ENCODE assay signal across 25 cellular contexts in the genomic region with DNA sequence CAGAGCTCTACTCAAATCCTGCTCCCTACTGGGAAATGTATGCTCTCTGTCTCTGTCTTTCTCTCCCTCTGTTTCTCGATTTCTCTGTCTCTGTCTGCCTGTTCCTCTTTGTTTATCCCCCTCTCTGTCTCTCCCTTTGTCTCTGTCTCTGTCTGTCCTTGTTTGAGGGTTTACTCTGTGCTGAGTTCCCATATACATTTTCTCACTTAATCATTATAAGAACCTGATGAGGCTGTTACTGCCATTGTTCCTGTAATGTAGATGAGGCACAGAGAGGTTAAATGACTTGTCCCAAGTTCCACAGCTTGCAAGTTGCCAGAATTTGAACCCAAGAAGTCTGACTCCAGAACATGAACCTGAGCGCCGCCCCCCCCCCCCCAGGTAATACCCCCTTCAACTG.
DNase-seq lines count a peak whose midpoint lies in the region; ATAC-seq, FAIRE-seq and TF ChIP-seq lines count a peak whose summit lies in the region.
"Had no signal": no experiment of that assay in that cellular context is flagged by ENCODE, and none has a peak within 500 bp of the region (broad histone marks: within the 10 kb centered on the region; RNA-seq: fewer than 3 reads in every experiment).

No MANE protein-coding gene starts in this region.

- no peaks in the 10 kb centered on the region for H3F3A ChIP-seq in PC-3 (ENCODE audit: low read length, unreplicated experiment)

- H3K4me3 Mint-ChIP-seq in activated CD4-positive, alpha-beta T cell treated with anti-CD3 and anti-CD28 coated beads for 36 hours, result no peak overlapping the region
- peak overlapping the region; percentile 35 for H3K4me3 Mint-ChIP-seq in activated T-helper 2 cell treated with anti-CD3 and anti-CD28 coated beads, Interferon-gamma antibody, Interleukin-2, Interleukin-4, amounts not matched to agents 10 μg/mL and 5 μg/mL and 100 μg/mL, durations not matched to agents 14 hours and 24 hours and 36 hours (ENCODE audit: low read depth)
- H3K4me3 Mint-ChIP-seq: CD4-positive, alpha-beta T cell; GM23338; HFFc6 had no signal

- H3K4me3 ChIP-seq in BLaER1, result no peak overlapping the region
- H3K4me3 ChIP-seq in PC-3 (ENCODE audit: low read length), result no peak overlapping the region
- no peak overlapping the region for H3K4me3 ChIP-seq in pancreas
- no peak overlapping the region for H3K4me3 ChIP-seq in H7 (ENCODE audit: insufficient read depth, low read depth, low read length)
- H3K4me3 ChIP-seq: GM23338, HAP-1, K562, SJSA1 had no signal

- no TSS peak for BruUV-seq in PC-3 (replicated peaks; lab: Mats Ljungman, UMichigan)

- POLR2A ChIA-PET in activated CD4-positive, alpha-beta T cell treated with anti-CD3 and anti-CD28 coated beads for 36 hours (lab: Charles Lee), result no interaction called here
- POLR2A ChIA-PET in PC-3 (lab: Charles Lee; ENCODE audit: unreplicated experiment), result no interaction called here

- CTCF ChIA-PET in activated CD4-positive, alpha-beta T cell treated with anti-CD3 and anti-CD28 coated beads for 36 hours (lab: Charles Lee), result interaction anchor here (1.6 kb wide), 1 partner anchor 13 kb away, joined by 3 read pairs; no protein-coding TSS in a partner anchor
- CTCF ChIA-PET in PC-3 (lab: Charles Lee), result no interaction called here

- 89 to 90% methylated on average over 3 of the region's 3 CpGs for WGBS in pancreas, 2 donors

- DNase-seq in activated CD4-positive, alpha-beta T cell treated with anti-CD3 and anti-CD28 coated beads for 36 hours, result no peak
- no peak for DNase-seq in activated CD4-positive, alpha-beta T cell treated with anti-CD3 and anti-CD28 coated beads for 4 hours
- DNase-seq in PC-3 (no peak), pancreas (no peak), H7 (no peak)
- DNase-seq in activated T-helper 2 cell treated with anti-CD3 and anti-CD28 coated beads, Interferon-gamma antibody, Interleukin-2, Interleukin-4, amounts not matched to agents 10 μg/mL and 5 μg/mL and 100 μg/mL, durations not matched to agents 14 hours and 24 hours and 36 hours (ENCODE audit: low spot score), result no peak
- DNase-seq: CD4-positive, alpha-beta T cell; HFFc6; MV-4-11; NCI-H1105; NCI-H1436 treated with DMSO at 0.1 percent for 48 hours; NCI-H187 treated with DMSO at 0.1 percent for 48 hours; NCI-H2171 treated with DMSO at 0.1 percent for 48 hours; NCI-H345; NCI-H510A treated with DMSO at 0.1 percent for 48 hours; NCI-H748 treated with DMSO at 0.1 percent for 48 hours; Right ventricle myocardium superior had no signal

- peaks cover 6% of the 10 kb centered on the region for H3K27me3 Mint-ChIP-seq in activated CD4-positive, alpha-beta T cell treated with anti-CD3 and anti-CD28 coated beads for 36 hours
- no peaks in the 10 kb centered on the region for H3K27me3 Mint-ChIP-seq in activated T-helper 2 cell treated with anti-CD3 and anti-CD28 coated beads, Interferon-gamma antibody, Interleukin-2, Interleukin-4, amounts not matched to agents 10 μg/mL and 5 μg/mL and 100 μg/mL, durations not matched to agents 14 hours and 24 hours and 36 hours (ENCODE audit: low read depth)
- H3K27me3 Mint-ChIP-seq: CD4-positive, alpha-beta T cell had no signal

- no peaks in the 10 kb centered on the region for H3K27me3 ChIP-seq in BLaER1
- H3K27me3 ChIP-seq in PC-3 (ENCODE audit: low read length), result no peaks in the 10 kb centered on the region
- no peaks in the 10 kb centered on the region for H3K27me3 ChIP-seq in pancreas
- H3K27me3 ChIP-seq in H7 (ENCODE audit: control insufficient read depth, insufficient read depth, low read length), result no peaks in the 10 kb centered on the region
- H3K27me3 ChIP-seq: SJSA1 had no signal

- H3K9me3 Mint-ChIP-seq in activated CD4-positive, alpha-beta T cell treated with anti-CD3 and anti-CD28 coated beads for 36 hours (ENCODE audit: low read depth), result no peaks in the 10 kb centered on the region
- H3K9me3 Mint-ChIP-seq in activated T-helper 2 cell treated with anti-CD3 and anti-CD28 coated beads, Interferon-gamma antibody, Interleukin-2, Interleukin-4, amounts not matched to agents 10 μg/mL and 5 μg/mL and 100 μg/mL, durations not matched to agents 14 hours and 24 hours and 36 hours, result no peaks in the 10 kb centered on the region
- H3K9me3 Mint-ChIP-seq: CD4-positive, alpha-beta T cell; GM23338 had no signal

- no peaks in the 10 kb centered on the region for H3K79me2 ChIP-seq in PC-3 (ENCODE audit: low read length)

- H3K4me1 Mint-ChIP-seq in activated CD4-positive, alpha-beta T cell treated with anti-CD3 and anti-CD28 coated beads for 36 hours, result peaks cover 10% of the 10 kb centered on the region
- H3K4me1 Mint-ChIP-seq in activated T-helper 2 cell treated with anti-CD3 and anti-CD28 coated beads, Interferon-gamma antibody, Interleukin-2, Interleukin-4, amounts not matched to agents 10 μg/mL and 5 μg/mL and 100 μg/mL, durations not matched to agents 14 hours and 24 hours and 36 hours (ENCODE audit: low read depth), result peaks cover 19% of the 10 kb centered on the region
- H3K4me1 Mint-ChIP-seq: GM23338 had no signal

- no peaks in the 10 kb centered on the region for H3K9me2 ChIP-seq in PC-3 (replicated peaks; ENCODE audit: low read length)

- H4K20me1 ChIP-seq in BLaER1, result no peaks in the 10 kb centered on the region
- H4K20me1 ChIP-seq in PC-3 (ENCODE audit: low read length), result no peaks in the 10 kb centered on the region

- no peaks in the 10 kb centered on the region for H3K36me3 Mint-ChIP-seq in activated CD4-positive, alpha-beta T cell treated with anti-CD3 and anti-CD28 coated beads for 36 hours (ENCODE audit: low read depth)
- H3K36me3 Mint-ChIP-seq in activated T-helper 2 cell treated with anti-CD3 and anti-CD28 coated beads, Interferon-gamma antibody, Interleukin-2, Interleukin-4, amounts not matched to agents 10 μg/mL and 5 μg/mL and 100 μg/mL, durations not matched to agents 14 hours and 24 hours and 36 hours (ENCODE audit: low read depth), result no peaks in the 10 kb centered on the region

- H3K9ac ChIP-seq in BLaER1 (no peak overlapping the region), PC-3 (ENCODE audit: low read length) (peak overlapping the region; percentile 92)

- H3K4me2 ChIP-seq in BLaER1 (peak overlapping the region; percentile 31; the same call in 1 of the 2 replicates), PC-3 (ENCODE audit: low read length) (peak overlapping the region; percentile 62)
- H3K4me2 ChIP-seq: GM23338 had no signal

- peak overlapping the region; percentile 87 for H3K27ac Mint-ChIP-seq in activated CD4-positive, alpha-beta T cell treated with anti-CD3 and anti-CD28 coated beads for 36 hours
- H3K27ac Mint-ChIP-seq in activated T-helper 2 cell treated with anti-CD3 and anti-CD28 coated beads, Interferon-gamma antibody, Interleukin-2, Interleukin-4, amounts not matched to agents 10 μg/mL and 5 μg/mL and 100 μg/mL, durations not matched to agents 14 hours and 24 hours and 36 hours, result peak overlapping the region; percentile 90
- H3K27ac Mint-ChIP-seq: CD4-positive, alpha-beta T cell; GM23338; HFFc6 had no signal

- H3K4me1 ChIP-seq in BLaER1, result peaks cover 18% of the 10 kb centered on the region
- peaks cover 48% of the 10 kb centered on the region for H3K4me1 ChIP-seq in PC-3 (ENCODE audit: insufficient read depth, low read length)
- peaks cover 7 to 8% (median 8%) of the 10 kb centered on the region in 3 donors for H3K4me1 ChIP-seq in pancreas
- H3K4me1 ChIP-seq: HAP-1, SJSA1 had no signal

- TF ChIP-seq CTCF in PC-3 (conservative IDR thresholded peaks at IDR 0.05; ENCODE audit: low read depth, low read length) (no peak), pancreas (IDR thresholded peaks at IDR 0.05) (no peak)

- H2AFZ ChIP-seq in PC-3 (ENCODE audit: low read length), result no peak overlapping the region
- H2AFZ ChIP-seq: GM23338 had no signal

- ATAC-seq in activated CD4-positive, alpha-beta T cell treated with anti-CD3 and anti-CD28 coated beads for 36 hours, result peak; percentile 45
- ATAC-seq in PC-3 (no peak), GM18867 (IDR thresholded peaks at IDR 0.05; ENCODE audit: unreplicated experiment) (no peak), pancreas (no peak)
- ATAC-seq: GM23338, K562 had no signal

- no peak for FAIRE-seq in pancreas (lab: Jason Lieb, UNC)
- FAIRE-seq: G401.6, HTR-8/SVneo, K562 had no signal

- intact Hi-C loops in activated CD4-positive, alpha-beta T cell treated with anti-CD3 and anti-CD28 coated beads for 36 hours (cut with DNase I, micrococcal nuclease), result no loop called here
- intact Hi-C loops in PC-3 (cut with micrococcal nuclease) (no loop called here), pancreas (cut with DNase I) (no loop called here)
- intact Hi-C loops in activated T-helper 2 cell treated with anti-CD3 and anti-CD28 coated beads, Interferon-gamma antibody, Interleukin-2, Interleukin-4, amounts not matched to agents 10 μg/mL and 5 μg/mL and 100 μg/mL, durations not matched to agents 14 hours and 24 hours and 36 hours (cut with micrococcal nuclease), result loop anchor here (1.0 to 10.0 kb wide), 2 partner anchors 55 to 328 kb away; no protein-coding TSS in a partner anchor

- no peaks in the 10 kb centered on the region for H3K36me3 ChIP-seq in BLaER1
- no peaks in the 10 kb centered on the region for H3K36me3 ChIP-seq in PC-3 (ENCODE audit: low read depth, low read length)
- H3K36me3 ChIP-seq in pancreas, result no peaks in the 10 kb centered on the region
- H3K36me3 ChIP-seq in H7 (replicated peaks; ENCODE audit: control insufficient read depth, insufficient read depth, low read length), result no peaks in the 10 kb centered on the region
- H3K36me3 ChIP-seq: HAP-1, SJSA1 had no signal

- H3K9me3 ChIP-seq in BLaER1 (no peaks in the 10 kb centered on the region), PC-3 (ENCODE audit: low read length) (no peaks in the 10 kb centered on the region), pancreas (no peaks in the 10 kb centered on the region)
- H3K9me3 ChIP-seq: HAP-1, SJSA1 had no signal

- peak overlapping the region; percentile 22; the same call in 1 of the 2 replicates for H3K27ac ChIP-seq in BLaER1
- peak overlapping the region; percentile 96 for H3K27ac ChIP-seq in PC-3 (ENCODE audit: low read length)
- H3K27ac ChIP-seq in pancreas, result no peak overlapping the region
- H3K27ac ChIP-seq: SJSA1 had no signal

Comparison
In these comparisons a context has a peak if more than half of its experiments do, and no peak if none do; other contexts are left out.
1. H3K27ac ChIP-seq: peak in BLaER1 (single experiment) and PC-3 (single experiment); none in pancreas (0 of 4).